In genomic region chr11:86134580-86135318, GRCh38 we compare ENCODE assay signal across 1 cellular context.
A peak's percentile ranks its signal among the peaks of the same experiment; 100 is the strongest.
TF ChIP-seq lines count a peak whose summit lies in the region.

No MANE protein-coding gene starts in this region.

TF ChIP-seq in K562, 482 proteins besides CTCF, POLR2A, EP300 and RAD21 (continued from another document and continues in another):
- TF ChIP-seq ZBTB11 (CRISPR knock-in tag; IDR thresholded peaks at IDR 0.05), result no peak; a peak in 1 of 6 replicates
- TF ChIP-seq NCOR1 (IDR thresholded peaks at IDR 0.05), result peak; percentile 80
- no peak for TF ChIP-seq CBX8 (IDR thresholded peaks at IDR 0.05; ENCODE audit: borderline replicate concordance, extremely low read depth, low read depth, low read length, poor library complexity, severe bottlenecking)
- no peak for TF ChIP-seq SRSF7 (optimal IDR thresholded peaks at IDR 0.05; ENCODE audit: low read depth, low read length)
- no peak for TF ChIP-seq TRIM25 (IDR thresholded peaks at IDR 0.05; ENCODE audit: borderline replicate concordance)
- TF ChIP-seq RFX7 (CRISPR knock-in tag; IDR thresholded peaks at IDR 0.05), result no peak
- TF ChIP-seq TRIM28 (IDR thresholded peaks at IDR 0.05), result no peak
- no peak for TF ChIP-seq ARNT (IDR thresholded peaks at IDR 0.05)
- no peak for TF ChIP-seq CEBPG (CRISPR knock-in tag; IDR thresholded peaks at IDR 0.05)
- TF ChIP-seq CEBPG (tag; conservative IDR thresholded peaks at IDR 0.05 in 1 of 2, IDR thresholded peaks at IDR 0.05 in 1 of 2), result no peak
- TF ChIP-seq DNMT1 (IDR thresholded peaks at IDR 0.05), result no peak
- TF ChIP-seq CBX2 (IDR thresholded peaks at IDR 0.05; ENCODE audit: insufficient read depth, low read length, poor library complexity, severe bottlenecking), result no peak
- no peak for TF ChIP-seq IRF1 (CRISPR knock-in tag; IDR thresholded peaks at IDR 0.05; ENCODE audit: borderline replicate concordance)
- no peak for TF ChIP-seq ZBTB1 (CRISPR knock-in tag; IDR thresholded peaks at IDR 0.05; ENCODE audit: borderline replicate concordance, low read depth)
- TF ChIP-seq EZH2 (IDR thresholded peaks at IDR 0.05; ENCODE audit: borderline replicate concordance, low read depth, low read length), result no peak
- no peak for TF ChIP-seq BMI1 (IDR thresholded peaks at IDR 0.05; ENCODE audit: low read length)
- TF ChIP-seq TGIF2 (CRISPR knock-in tag; IDR thresholded peaks at IDR 0.05), result no peak
- no peak for TF ChIP-seq RBM15 (IDR thresholded peaks at IDR 0.05; ENCODE audit: insufficient read depth, low read length)
- TF ChIP-seq NONO (IDR thresholded peaks at IDR 0.05; ENCODE audit: low read depth in 2 of 2, low read length in 1 of 2), result no peak
- 0 out of 2 replicates have a peak, but pooled peaks have one; percentile 24 for TF ChIP-seq MITF (IDR thresholded peaks at IDR 0.05)
- TF ChIP-seq TFAP4 (CRISPR knock-in tag; IDR thresholded peaks at IDR 0.05; ENCODE audit: borderline replicate concordance), result no peak
- TF ChIP-seq ZFP30 (CRISPR knock-in tag; IDR thresholded peaks at IDR 0.05; ENCODE audit: borderline replicate concordance), result no peak
- no peak for TF ChIP-seq SAP30 (IDR thresholded peaks at IDR 0.05; ENCODE audit: borderline replicate concordance, insufficient read depth, low read depth, low read length, poor library complexity, severe bottlenecking)
- TF ChIP-seq HINFP (tag; conservative IDR thresholded peaks at IDR 0.05; ENCODE audit: low read depth), result no peak
- TF ChIP-seq MLLT1 (IDR thresholded peaks at IDR 0.05), result peak in 1 of 2 experiments; percentile 85; a peak in 3 of 4 replicates
- no peak; the same call in none of the 2 replicates for TF ChIP-seq MEF2D (tag; conservative IDR thresholded peaks at IDR 0.05; ENCODE audit: low read depth)
- peak; percentile 82 for TF ChIP-seq MEIS2 (IDR thresholded peaks at IDR 0.05; ENCODE audit: partially characterized antibody)
- TF ChIP-seq POLR2AphosphoS2 (IDR thresholded peaks at IDR 0.05; ENCODE audit: low read length), result no peak
- no peak for TF ChIP-seq CSDE1 (IDR thresholded peaks at IDR 0.05)
- no peak for TF ChIP-seq HOMEZ (CRISPR knock-in tag; IDR thresholded peaks at IDR 0.05)
- no peak; the same call in 1 of the 2 replicates for TF ChIP-seq ZNF644 (tag; IDR thresholded peaks at IDR 0.05; ENCODE audit: low read depth)
- TF ChIP-seq CBX1 (IDR thresholded peaks at IDR 0.05; ENCODE audit: low read depth), result no peak
- TF ChIP-seq USF1 (CRISPR knock-in tag; IDR thresholded peaks at IDR 0.05), result no peak
- peak; percentile 68 to 92; a peak in 3 of 4 replicates for TF ChIP-seq FOXA3 (CRISPR knock-in tag; conservative IDR thresholded peaks at IDR 0.05 in 1 of 2, IDR thresholded peaks at IDR 0.05 in 1 of 2)
- TF ChIP-seq ARID2 (IDR thresholded peaks at IDR 0.05), result no peak
- TF ChIP-seq TAF9B (IDR thresholded peaks at IDR 0.05; ENCODE audit: partially characterized antibody), result no peak
- TF ChIP-seq ZNF232 (CRISPR knock-in tag; IDR thresholded peaks at IDR 0.05), result no peak
- no peak for TF ChIP-seq E2F8 (IDR thresholded peaks at IDR 0.05; ENCODE audit: low read depth, partially characterized antibody)
- TF ChIP-seq FOXA1 (IDR thresholded peaks at IDR 0.05; ENCODE audit: borderline replicate concordance), result peak; percentile 85
- peak; percentile 81 for TF ChIP-seq SOX6 (IDR thresholded peaks at IDR 0.05)
- no peak for TF ChIP-seq ZNF224 (CRISPR knock-in tag; IDR thresholded peaks at IDR 0.05)
- no peak for TF ChIP-seq ID3 (CRISPR knock-in tag; IDR thresholded peaks at IDR 0.05)
- TF ChIP-seq ID3 (tag; IDR thresholded peaks at IDR 0.05), result 0 out of 2 replicates have a peak, but pooled peaks have one; percentile 21
- no peak for TF ChIP-seq KAT8 (IDR thresholded peaks at IDR 0.05; ENCODE audit: low read depth)
- no peak for TF ChIP-seq PHF8 (IDR thresholded peaks at IDR 0.05; ENCODE audit: borderline replicate concordance, low read length)
- TF ChIP-seq SNIP1 (IDR thresholded peaks at IDR 0.05; ENCODE audit: low read depth), result no peak
- TF ChIP-seq BDP1 (IDR thresholded peaks at IDR 0.05; ENCODE audit: insufficient read depth, insufficient read length), result no peak
- TF ChIP-seq NR2C2 (CRISPR knock-in tag; IDR thresholded peaks at IDR 0.05), result no peak
- no peak; the same call in 1 of the 2 replicates for TF ChIP-seq NR2C2 (tag; IDR thresholded peaks at IDR 0.05)
- TF ChIP-seq ATF1 (CRISPR knock-in tag; IDR thresholded peaks at IDR 0.05), result no peak
- TF ChIP-seq ATF1 (tag; IDR thresholded peaks at IDR 0.05), result peak; percentile 35; the same call in 1 of the 2 replicates
- no peak for TF ChIP-seq GTF2F1 (IDR thresholded peaks at IDR 0.05; ENCODE audit: low read depth, low read length)
- TF ChIP-seq HLTF (IDR thresholded peaks at IDR 0.05), result 0 out of 2 replicates have a peak, but pooled peaks have one; percentile 12
- TF ChIP-seq PPARD (CRISPR knock-in tag; IDR thresholded peaks at IDR 0.05), result no peak
- TF ChIP-seq TBP (optimal IDR thresholded peaks at IDR 0.05; ENCODE audit: low read depth, low read length), result peak; percentile 45
